1 cellular context compared by ENCODE assay signal in genomic region chr7:45921699-45922519, GRCh38.
TF ChIP-seq lines count a peak whose summit lies in the region.

No MANE protein-coding gene starts in this region.

TF ChIP-seq in H1, 55 proteins besides CTCF, POLR2A, EP300 and RAD21:
- 0 out of 2 replicates have a peak, but pooled peaks have one; percentile 36 for TF ChIP-seq KDM5A (IDR thresholded peaks at IDR 0.05; ENCODE audit: low read length)
- TF ChIP-seq CREB1 (IDR thresholded peaks at IDR 0.05): no peak
- peak; percentile 62; the same call in 1 of the 2 replicates for TF ChIP-seq BACH1 (IDR thresholded peaks at IDR 0.05; ENCODE audit: low read length)
- TF ChIP-seq HDAC2 (IDR thresholded peaks at IDR 0.05; ENCODE audit: borderline replicate concordance in 1 of 2, low read depth in 2 of 2, low read length in 2 of 2): peak in 1 of 2 experiments; percentile 79; a peak in 1 of 4 replicates
- no peak for TF ChIP-seq POU5F1 (IDR thresholded peaks at IDR 0.05; ENCODE audit: low read depth, low read length)
- TF ChIP-seq EGR1 (IDR thresholded peaks at IDR 0.05; ENCODE audit: borderline replicate concordance, low read depth, low read length): 0 out of 2 replicates have a peak, but pooled peaks have one; percentile 5
- no peak for TF ChIP-seq GTF2F1 (IDR thresholded peaks at IDR 0.05; ENCODE audit: borderline replicate concordance, low read depth, low read length)
- peak; percentile 78 for TF ChIP-seq SUZ12 (IDR thresholded peaks at IDR 0.05; ENCODE audit: low read length)
- peak; percentile 61 for TF ChIP-seq EZH2 (IDR thresholded peaks at IDR 0.05; ENCODE audit: low read depth, low read length, severe bottlenecking)
- peak; percentile 60 for TF ChIP-seq KDM4A (IDR thresholded peaks at IDR 0.05; ENCODE audit: low read depth, low read length, severe bottlenecking)
- TF ChIP-seq KDM1A (IDR thresholded peaks at IDR 0.05; ENCODE audit: borderline replicate concordance, low read length): no peak
